16 cellular contexts compared by ENCODE assay signal in the genomic region with DNA sequence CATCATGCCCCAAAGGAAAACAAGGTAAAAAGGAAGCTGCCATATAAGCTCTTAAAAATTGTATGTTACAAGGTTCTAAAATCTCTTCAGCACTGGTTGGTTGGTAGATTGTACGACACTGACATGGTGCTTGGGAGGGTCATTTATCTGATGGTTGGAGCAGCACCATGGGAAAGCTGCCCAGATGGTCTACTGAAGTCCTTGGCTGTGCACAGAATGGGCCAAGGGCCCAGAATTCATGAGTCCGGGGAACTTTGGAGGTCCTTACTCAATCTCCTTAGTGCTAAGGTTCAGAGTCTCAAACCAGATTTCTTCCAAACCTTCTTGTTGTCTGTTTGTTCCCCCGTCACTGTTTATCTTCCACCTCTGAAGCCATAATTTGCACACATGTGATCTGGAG.
"Had no signal": no experiment of that assay in that cellular context is flagged by ENCODE, and none has a peak within 500 bp of the region (broad histone marks: within the 10 kb centered on the region; RNA-seq: fewer than 3 reads in every experiment).

No MANE protein-coding gene starts in this region.

- H3K27ac ChIP-seq: coronary artery, esophagus squamous epithelium, foreskin keratinocyte, neutrophil, parathyroid adenoma, SJSA1, thoracic aorta, upper lobe of right lung had no signal

- H3K79me2 ChIP-seq: parathyroid adenoma had no signal

- ATAC-seq: foreskin keratinocyte; natural killer cell; stimulated activated naive CD8-positive, alpha-beta T cell treated with anti-CD3 and anti-CD28 coated beads, Interleukin-15, amount 100 ng/mL, for 72 hours; upper lobe of right lung had no signal

- H3K27me3 Mint-ChIP-seq: activated CD4-positive, alpha-beta T cell treated with anti-CD3 and anti-CD28 coated beads, Interleukin-2, amount 10 ng/mL, durations not matched to agents 7 days and 5 days; stimulated activated naive CD8-positive, alpha-beta T cell treated with anti-CD3 and anti-CD28 coated beads, Interleukin-15, amount 100 ng/mL, for 72 hours had no signal

- H3K9me3 ChIP-seq: esophagus squamous epithelium, neutrophil, thoracic aorta, upper lobe of right lung had no signal

- H3K4me3 ChIP-seq: coronary artery, esophagus squamous epithelium, SJSA1, thoracic aorta, upper lobe of right lung had no signal

- H3K27ac Mint-ChIP-seq: activated CD4-positive, alpha-beta T cell treated with anti-CD3 and anti-CD28 coated beads, Interleukin-2, amount 10 ng/mL, durations not matched to agents 7 days and 5 days had no signal

- H3K4me1 ChIP-seq: parathyroid adenoma, SJSA1, upper lobe of right lung had no signal

- DNase-seq: activated CD4-positive, alpha-beta T cell treated with anti-CD3 and anti-CD28 coated beads, Interleukin-2, amount 10 ng/mL, durations not matched to agents 7 days and 5 days; activated CD4-positive, CD25-positive, alpha-beta regulatory T cell; activated CD8-positive, alpha-beta memory T cell treated with anti-CD3 and anti-CD28 coated beads for 24 hours; activated naive CD4-positive, alpha-beta T cell treated with anti-CD3 and anti-CD28 coated beads, Interleukin-2, amount 50 U/mL, for 16 hours; esophagus squamous epithelium; foreskin keratinocyte; head of caudate nucleus; natural killer cell; small intestine; stimulated activated naive CD8-positive, alpha-beta T cell treated with anti-CD3 and anti-CD28 coated beads, Interleukin-15, amount 100 ng/mL, for 72 hours; upper lobe of right lung had no signal

- H3K4me3 Mint-ChIP-seq: activated CD4-positive, alpha-beta T cell treated with anti-CD3 and anti-CD28 coated beads, Interleukin-2, amount 10 ng/mL, durations not matched to agents 7 days and 5 days; natural killer cell; stimulated activated naive CD8-positive, alpha-beta T cell treated with anti-CD3 and anti-CD28 coated beads, Interleukin-15, amount 100 ng/mL, for 72 hours had no signal

- H3K9ac ChIP-seq: parathyroid adenoma had no signal

- H2AFZ ChIP-seq: parathyroid adenoma had no signal

- H3K9me3 Mint-ChIP-seq: activated CD4-positive, alpha-beta T cell treated with anti-CD3 and anti-CD28 coated beads, Interleukin-2, amount 10 ng/mL, durations not matched to agents 7 days and 5 days had no signal

- H3K27me3 ChIP-seq: esophagus squamous epithelium, foreskin keratinocyte, neutrophil, SJSA1, upper lobe of right lung had no signal
